Comparison of ENCODE assay signal across 8 cellular contexts in the genomic region with DNA sequence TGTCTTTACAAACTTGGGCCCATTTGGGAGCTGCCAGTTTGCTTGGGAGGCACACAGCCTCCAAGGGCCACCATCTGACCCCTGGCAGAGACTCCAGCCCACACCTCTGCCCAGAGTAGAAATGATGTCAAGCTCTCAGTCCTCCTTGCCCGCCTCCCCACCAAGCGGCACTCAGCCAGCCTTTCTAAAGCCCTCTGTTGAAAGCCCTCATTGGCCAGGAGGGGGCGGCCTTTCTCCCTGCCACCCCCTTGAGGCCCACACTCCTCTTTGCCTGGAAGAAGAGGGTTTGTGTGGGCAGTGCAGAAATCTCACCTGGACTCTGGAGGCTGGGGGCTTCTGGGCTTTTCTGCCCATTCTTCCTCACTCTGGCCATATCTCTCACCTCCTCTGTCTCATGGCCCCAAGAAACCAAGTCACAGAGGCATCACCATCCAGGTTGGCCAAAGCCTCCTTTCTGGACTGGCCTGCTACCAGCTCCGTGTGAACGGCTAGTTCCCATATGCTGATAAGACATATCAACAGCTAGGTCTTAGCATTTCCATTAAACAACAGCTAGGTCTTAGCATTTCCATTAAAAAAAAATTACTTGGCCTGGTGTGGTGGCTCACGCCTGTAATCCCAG. TPM values are rescaled to one million over a fixed set of nuclear protein-coding genes. Genes with fewer than 3 reads are reported as not detected.
DNase-seq lines count a peak whose midpoint lies in the region; ATAC-seq and TF ChIP-seq lines count a peak whose summit lies in the region.

No MANE protein-coding gene starts in this region.

- no peaks in the 10 kb centered on the region for H3K36me3 Mint-ChIP-seq in activated CD4-positive, alpha-beta T cell treated with anti-CD3 and anti-CD28 coated beads for 36 hours (ENCODE audit: low read depth)
- peaks cover 3% of the 10 kb centered on the region for H3K36me3 Mint-ChIP-seq in nephron (ENCODE audit: low read depth)

- H3K27ac ChIP-seq in ovary = no peak overlapping the region

- TF ChIP-seq POLR2A in ovary (IDR thresholded peaks at IDR 0.05) = no peak

- CTCF ChIA-PET in activated CD4-positive, alpha-beta T cell treated with anti-CD3 and anti-CD28 coated beads for 36 hours (lab: Charles Lee) = interaction anchor here (0.6 to 11.2 kb wide), 22 partner anchors 11 to 254 kb away, joined by 3 to 87 read pairs (median 4); a partner anchor contains a TSS

- intact Hi-C loops in activated CD4-positive, alpha-beta T cell treated with anti-CD3 and anti-CD28 coated beads for 36 hours (cut with DNase I, micrococcal nuclease) = loop anchor here (1.0 kb wide), 1 partner anchor 18 kb away; no protein-coding TSS in a partner anchor
- intact Hi-C loops in ovary (cut with DNase I) = no loop called here

- peak; percentile 87 for ATAC-seq in activated CD4-positive, alpha-beta T cell treated with anti-CD3 and anti-CD28 coated beads for 36 hours

- POLR2A ChIA-PET in activated CD4-positive, alpha-beta T cell treated with anti-CD3 and anti-CD28 coated beads for 36 hours (lab: Charles Lee) = interaction anchor here (0.6 kb wide), 1 partner anchor 327 kb away, joined by 4 read pairs; no protein-coding TSS in a partner anchor

- WGBS in ovary, 3 donors = 78 to 84% (median 84%) methylated on average over 6 of the region's 6 CpGs

- no peaks in the 10 kb centered on the region for H3K9me3 ChIP-seq in ovary

- peaks cover 3% of the 10 kb centered on the region for H3K4me1 ChIP-seq in ovary (ENCODE audit: insufficient read depth)

- no peaks in the 10 kb centered on the region for H3K9me3 Mint-ChIP-seq in activated CD4-positive, alpha-beta T cell treated with anti-CD3 and anti-CD28 coated beads for 36 hours (ENCODE audit: low read depth)
- H3K9me3 Mint-ChIP-seq in nephron = peaks cover 2% of the 10 kb centered on the region

- no peak overlapping the region for H3K4me3 Mint-ChIP-seq in activated CD4-positive, alpha-beta T cell treated with anti-CD3 and anti-CD28 coated beads for 36 hours
- no peak overlapping the region for H3K4me3 Mint-ChIP-seq in nephron

- peak; percentile 73 for DNase-seq in activated CD4-positive, alpha-beta T cell treated with anti-CD3 and anti-CD28 coated beads for 36 hours
- no peak for DNase-seq in activated CD4-positive, alpha-beta T cell treated with anti-CD3 and anti-CD28 coated beads for 1 hour
- DNase-seq in OCI-M1 (lab: John Stamatoyannopoulos, UW) = peak; percentile 55
- peak; percentile 56 for DNase-seq in cerebellar cortex (ENCODE audit: low spot score)
- DNase-seq in kidney glomerular epithelial cell (lab: John Stamatoyannopoulos, UW) = no peak
- DNase-seq in COLO829 (ENCODE audit: low spot score) = no peak
- no peak for DNase-seq in ovary

- no peak overlapping the region for H3K27ac Mint-ChIP-seq in activated CD4-positive, alpha-beta T cell treated with anti-CD3 and anti-CD28 coated beads for 36 hours
- no peak overlapping the region for H3K27ac Mint-ChIP-seq in nephron

- no peak overlapping the region for H3K4me3 ChIP-seq in ovary

- H3K36me3 ChIP-seq in ovary = no peaks in the 10 kb centered on the region

- no peak for TF ChIP-seq EP300 in ovary (IDR thresholded peaks at IDR 0.05)

- H3K27me3 Mint-ChIP-seq in activated CD4-positive, alpha-beta T cell treated with anti-CD3 and anti-CD28 coated beads for 36 hours = no peaks in the 10 kb centered on the region
- H3K27me3 Mint-ChIP-seq in nephron (ENCODE audit: low read depth) = no peaks in the 10 kb centered on the region

- TF ChIP-seq CTCF in nephron (IDR thresholded peaks at IDR 0.05; ENCODE audit: unreplicated experiment in 3 of 3) (peak; percentile 8 to 42 (median 16)), ovary (IDR thresholded peaks at IDR 0.05) (no peak)

- H3K4me1 Mint-ChIP-seq in activated CD4-positive, alpha-beta T cell treated with anti-CD3 and anti-CD28 coated beads for 36 hours = no peaks in the 10 kb centered on the region
- H3K4me1 Mint-ChIP-seq in nephron = peaks cover 17% of the 10 kb centered on the region

- H3K27me3 ChIP-seq in ovary = no peaks in the 10 kb centered on the region

RNA-seq across cellular contexts. Expression of a gene that starts 36.1 kb away (rescaled TPM):
- total RNA-seq in activated CD4-positive, alpha-beta T cell treated with anti-CD3 and anti-CD28 coated beads for 36 hours = 1 to 10 TPM; 1.4 to 1.5 TPM
- total RNA-seq in ovary = 10 to 100 TPM in 4 of 7 donors, 1 to 10 TPM in 3; 5.7 to 15.2 (median 12.8) TPM
- polyA plus RNA-seq in ovary = 10 to 100 TPM in 1 of 2 donors, under 1 TPM in 1; 0.20 to 11.5 TPM

RNA-seq across cellular contexts. Expression of a gene that starts 36.6 kb away (rescaled TPM):
- total RNA-seq in activated CD4-positive, alpha-beta T cell treated with anti-CD3 and anti-CD28 coated beads for 36 hours = 100 to 1,000 TPM in 1 of 2 experiments, 10 to 100 TPM in 1; 91.3 to 107 TPM
- total RNA-seq in ovary = 10 to 100 TPM; 54.2 to 63.6 (median 56.4) TPM
- 10 to 100 TPM; 45.3 to 58.4 TPM for polyA plus RNA-seq in ovary

RNA-seq across cellular contexts. Expression of a gene that starts 37.7 kb away (rescaled TPM):
- not detected for total RNA-seq in activated CD4-positive, alpha-beta T cell treated with anti-CD3 and anti-CD28 coated beads for 36 hours
- under 1 TPM in 3 of 7 donors, not detected in 4; 0.37 to 0.46 (median 0.40) TPM for total RNA-seq in ovary
- under 1 TPM; 0.11 to 0.17 TPM for polyA plus RNA-seq in ovary

RNA-seq across cellular contexts. Expression of a gene that starts 49.3 kb away (rescaled TPM):
- not detected for total RNA-seq in activated CD4-positive, alpha-beta T cell treated with anti-CD3 and anti-CD28 coated beads for 36 hours
- total RNA-seq in ovary = under 1 TPM in 5 of 7 donors, not detected in 2; 0.12 to 0.80 (median 0.23) TPM
- polyA plus RNA-seq in ovary = under 1 TPM; 0.05 to 0.60 TPM

RNA-seq across cellular contexts. Expression of a gene that starts 54.7 kb away (rescaled TPM):
- total RNA-seq in activated CD4-positive, alpha-beta T cell treated with anti-CD3 and anti-CD28 coated beads for 36 hours = not detected
- under 1 TPM in 1 of 7 donors, not detected in 6; 0.48 TPM for total RNA-seq in ovary
- not detected for polyA plus RNA-seq in ovary

Comparison
In these comparisons a context has a peak if more than half of its experiments do, and no peak if none do; other contexts are left out.
1. DNase-seq: peak in activated CD4-positive, alpha-beta T cell treated with anti-CD3 and anti-CD28 coated beads for 36 hours (single experiment), OCI-M1 (single experiment) and cerebellar cortex (single experiment); none in activated CD4-positive, alpha-beta T cell treated with anti-CD3 and anti-CD28 coated beads for 1 hour (single experiment), kidney glomerular epithelial cell (single experiment), COLO829 (single experiment) and ovary (0 of 5).
2. CTCF ChIP-seq: peak in nephron (3 of 3); none in ovary (0 of 3).
3. intact Hi-C loops: an anchor here in activated CD4-positive, alpha-beta T cell treated with anti-CD3 and anti-CD28 coated beads for 36 hours (1.0 kb wide); none called in ovary.